In genomic region chr11:5930614-5931013, GRCh38 we compare ENCODE assay signal across 27 cellular contexts. TPM values are rescaled to one million over a fixed set of nuclear protein-coding genes. Genes with fewer than 3 reads are reported as not detected.
DNase-seq lines count a peak whose midpoint lies in the region; ATAC-seq and TF ChIP-seq lines count a peak whose summit lies in the region.
"Had no signal": no experiment of that assay in that cellular context is flagged by ENCODE, and none has a peak within 500 bp of the region (broad histone marks: within the 10 kb centered on the region; RNA-seq: fewer than 3 reads in every experiment).

No MANE protein-coding gene starts in this region.

- no peak overlapping the region for H3K27ac Mint-ChIP-seq in osteocyte (ENCODE audit: unreplicated experiment)
- H3K27ac Mint-ChIP-seq: CD14-positive monocyte; CD4-positive, CD25-positive, alpha-beta regulatory T cell; CD8-positive, alpha-beta memory T cell had no signal

- H4K91ac ChIP-seq in neuronal stem cell (ENCODE audit: low read depth, low read length, poor library complexity), result no peak overlapping the region

- no peak overlapping the region for H3K4me2 ChIP-seq in neuronal stem cell (ENCODE audit: insufficient read depth, low read length, poor library complexity, severe bottlenecking)
- H3K4me2 ChIP-seq: BLaER1 had no signal

- no peak overlapping the region for H2BK5ac ChIP-seq in neuronal stem cell (ENCODE audit: low read length)

- no peak overlapping the region for H3K4me3 ChIP-seq in neuronal stem cell (ENCODE audit: low read length in 2 of 2)
- H3K4me3 ChIP-seq: BLaER1 had no signal

- peaks cover 0 to 6% of the 10 kb centered on the region in 2 donors for H3K9me3 ChIP-seq in neuronal stem cell (replicated peaks in 1 of 2; ENCODE audit: control insufficient read depth in 2 of 2, insufficient read depth in 1 of 2, low read depth in 1 of 2, low read length in 2 of 2)
- H3K9me3 ChIP-seq: BE2C had no signal

- no peak overlapping the region for H2BK120ac ChIP-seq in neuronal stem cell (ENCODE audit: low read depth, low read length)

- WGBS in neuronal stem cell (ENCODE audit: extremely low coverage in 2 of 2, insufficient read length in 2 of 2, insufficient replicate concordance in 1 of 2), 2 donors, result no CpG with 5 or more reads among the region's 19 CpGs

- H2BK12ac ChIP-seq in neuronal stem cell (ENCODE audit: low read length), result no peak overlapping the region

- H3K79me1 ChIP-seq in neuronal stem cell (ENCODE audit: low read depth, low read length), result no peaks in the 10 kb centered on the region

- H2BK15ac ChIP-seq in neuronal stem cell (ENCODE audit: low read length), result no peak overlapping the region

- ATAC-seq in left ventricle myocardium superior (no peak), Right ventricle myocardium superior (ENCODE audit: poor library complexity) (no peak), GM19463 (IDR thresholded peaks at IDR 0.05; ENCODE audit: unreplicated experiment) (no peak), GM21717 (IDR thresholded peaks at IDR 0.05; ENCODE audit: unreplicated experiment) (no peak)

- no peak overlapping the region for H3K23ac ChIP-seq in neuronal stem cell (ENCODE audit: low read depth, low read length, poor library complexity)

- H3K27ac ChIP-seq in neuronal stem cell (replicated peaks; ENCODE audit: low read length), result no peak overlapping the region
- H3K27ac ChIP-seq: BLaER1 had no signal

- no peak overlapping the region for H2AFZ ChIP-seq in neuronal stem cell (ENCODE audit: low read length)

- no peak overlapping the region for H3K9ac ChIP-seq in neuronal stem cell (ENCODE audit: low read depth, low read length, poor library complexity)
- H3K9ac ChIP-seq: BLaER1 had no signal

- H3K4me1 ChIP-seq in neuronal stem cell (ENCODE audit: control insufficient read depth in 2 of 2, insufficient read depth in 1 of 2, low read depth in 1 of 2, low read length in 2 of 2), result no peaks in the 10 kb centered on the region
- H3K4me1 ChIP-seq: BE2C, BLaER1 had no signal

- peak overlapping the region; percentile 38 for H3K14ac ChIP-seq in neuronal stem cell (ENCODE audit: low read length)

- no peak overlapping the region for H2AK5ac ChIP-seq in neuronal stem cell (ENCODE audit: low read depth, low read length)

- no peak overlapping the region for H3K4me3 Mint-ChIP-seq in osteocyte (ENCODE audit: unreplicated experiment)
- H3K4me3 Mint-ChIP-seq: CD14-positive monocyte; CD4-positive, alpha-beta memory T cell; CD4-positive, CD25-positive, alpha-beta regulatory T cell; CD8-positive, alpha-beta memory T cell had no signal

- DNase-seq in left ventricle myocardium superior (peak; percentile 14), Right ventricle myocardium superior (no peak), neuronal stem cell (ENCODE audit: low spot score) (no peak), osteocyte (ENCODE audit: extremely low spot score, unreplicated experiment) (peak; percentile 81), G401 (ENCODE audit: low spot score) (no peak)
- DNase-seq: 8988T; ACHN; BE2C; C1 segment of cervical spinal cord; CD4-positive, CD25-positive, alpha-beta regulatory T cell; CD8-positive, alpha-beta memory T cell; COR-L47; DMS 273 treated with DMSO at 0.1 percent for 48 hours; DMS153; DMS53; DMS79; DND-41; EL; GF-D8 had no signal

- no peak overlapping the region for H3K4ac ChIP-seq in neuronal stem cell (ENCODE audit: low read length)

- no peaks in the 10 kb centered on the region for H3K36me3 ChIP-seq in neuronal stem cell (replicated peaks in 1 of 2; ENCODE audit: control insufficient read depth in 2 of 2, insufficient read depth in 2 of 2, low read length in 2 of 2)
- H3K36me3 ChIP-seq: BE2C, BLaER1 had no signal

- peaks cover 56% of the 10 kb centered on the region for H3K9me3 Mint-ChIP-seq in osteocyte (ENCODE audit: unreplicated experiment)

- no peaks in the 10 kb centered on the region for H3K4me1 Mint-ChIP-seq in osteocyte (ENCODE audit: unreplicated experiment)
- H3K4me1 Mint-ChIP-seq: CD14-positive monocyte; CD4-positive, alpha-beta memory T cell; CD4-positive, CD25-positive, alpha-beta regulatory T cell; CD8-positive, alpha-beta memory T cell had no signal

- no peaks in the 10 kb centered on the region for H3K27me3 Mint-ChIP-seq in osteocyte (ENCODE audit: unreplicated experiment)
- H3K27me3 Mint-ChIP-seq: CD4-positive, CD25-positive, alpha-beta regulatory T cell had no signal

- no peak overlapping the region for H4K8ac ChIP-seq in neuronal stem cell (ENCODE audit: low read depth, low read length)

- H3K36me3 Mint-ChIP-seq in osteocyte (ENCODE audit: unreplicated experiment), result peaks cover 2% of the 10 kb centered on the region
- H3K36me3 Mint-ChIP-seq: CD14-positive monocyte; CD4-positive, alpha-beta memory T cell; CD4-positive, CD25-positive, alpha-beta regulatory T cell; CD8-positive, alpha-beta memory T cell had no signal

- no peak overlapping the region for H3K18ac ChIP-seq in neuronal stem cell (ENCODE audit: low read length)

- intact Hi-C loops in left ventricle myocardium superior (cut with micrococcal nuclease) (no loop called here), Right ventricle myocardium superior (cut with DNase I) (no loop called here)

- in situ Hi-C loops in G401 (cut with HindIII; ENCODE audit: low sequenced_read_pairs), result no loop called here

- TF ChIP-seq CTCF in osteocyte (IDR thresholded peaks at IDR 0.05), result no peak

- no peaks in the 10 kb centered on the region for H3K27me3 ChIP-seq in neuronal stem cell (ENCODE audit: control insufficient read depth in 3 of 3, insufficient read depth in 3 of 3, low read depth in 1 of 3, low read length in 3 of 3)
- H3K27me3 ChIP-seq: BE2C, BLaER1 had no signal

RNA-seq across cellular contexts. Expression of gene OR56A3, which starts 11.4 kb away (rescaled TPM):
- total RNA-seq in left ventricle myocardium superior (not detected), Right ventricle myocardium superior (not detected), osteocyte (not detected in 2 replicates)
- not detected for polyA plus RNA-seq in neuronal stem cell (2013, experiment 1 of 2)
- polyA plus RNA-seq in neuronal stem cell (2013, experiment 2 of 2), result not detected
- total RNA-seq in G401 (2014; rRNA removed; shearing (Covaris generic)), result not detected in 2 replicates
- total RNA-seq: A673; CD4-positive, alpha-beta memory T cell; CD4-positive, CD25-positive, alpha-beta regulatory T cell; CD8-positive, alpha-beta memory T cell had no signal
- polyA plus RNA-seq: AG04450; CD14-positive monocyte; CD4-positive, alpha-beta memory T cell; CD4-positive, CD25-positive, alpha-beta regulatory T cell; CD8-positive, alpha-beta memory T cell had no signal

RNA-seq across cellular contexts. Expression of gene OR52E5, which starts 37.6 kb away (rescaled TPM):
- total RNA-seq in left ventricle myocardium superior (not detected), Right ventricle myocardium superior (not detected), osteocyte (not detected in 2 replicates)
- polyA plus RNA-seq in neuronal stem cell (2013, experiment 1 of 2), result not detected
- polyA plus RNA-seq in neuronal stem cell (2013, experiment 2 of 2), result not detected
- total RNA-seq in G401 (2014; rRNA removed; shearing (Covaris generic)), result not detected in 2 replicates
- total RNA-seq: A673; CD4-positive, alpha-beta memory T cell; CD4-positive, CD25-positive, alpha-beta regulatory T cell; CD8-positive, alpha-beta memory T cell; Daoy had no signal
- polyA plus RNA-seq: AG04450; CD14-positive monocyte; CD4-positive, alpha-beta memory T cell; CD4-positive, CD25-positive, alpha-beta regulatory T cell; CD8-positive, alpha-beta memory T cell had no signal

RNA-seq across cellular contexts. Expression of gene OR56A5, which starts 37.7 kb away (rescaled TPM):
- total RNA-seq in left ventricle myocardium superior (not detected), Right ventricle myocardium superior (not detected), osteocyte (not detected in 2 replicates)
- not detected for polyA plus RNA-seq in neuronal stem cell (2013, experiment 1 of 2)
- not detected for polyA plus RNA-seq in neuronal stem cell (2013, experiment 2 of 2)
- total RNA-seq in G401 (2014; rRNA removed; shearing (Covaris generic)), result not detected in 2 replicates
- total RNA-seq: A673; CD4-positive, alpha-beta memory T cell; CD4-positive, CD25-positive, alpha-beta regulatory T cell; CD8-positive, alpha-beta memory T cell; Daoy had no signal
- polyA plus RNA-seq: AG04450; CD14-positive monocyte; CD4-positive, alpha-beta memory T cell; CD4-positive, CD25-positive, alpha-beta regulatory T cell; CD8-positive, alpha-beta memory T cell had no signal

RNA-seq across cellular contexts. Expression of gene OR52E4, which starts 50.2 kb away (rescaled TPM):
- total RNA-seq in left ventricle myocardium superior (not detected), Right ventricle myocardium superior (not detected), osteocyte (not detected in 2 replicates)
- polyA plus RNA-seq in neuronal stem cell (2013, experiment 1 of 2), result not detected
- not detected for polyA plus RNA-seq in neuronal stem cell (2013, experiment 2 of 2)
- total RNA-seq in G401 (2014; rRNA removed; shearing (Covaris generic)), result not detected in 2 replicates
- total RNA-seq: A673; CD4-positive, alpha-beta memory T cell; CD4-positive, CD25-positive, alpha-beta regulatory T cell; CD8-positive, alpha-beta memory T cell; Daoy had no signal
- polyA plus RNA-seq: AG04450; CD14-positive monocyte; CD4-positive, alpha-beta memory T cell; CD4-positive, CD25-positive, alpha-beta regulatory T cell; CD8-positive, alpha-beta memory T cell had no signal

RNA-seq across cellular contexts. Expression of gene OR52L1, which starts 56.2 kb away (rescaled TPM):
- not detected for total RNA-seq in left ventricle myocardium superior
- total RNA-seq in Right ventricle myocardium superior, result not detected
- polyA plus RNA-seq in neuronal stem cell (2013, experiment 1 of 2), result not detected
- not detected for polyA plus RNA-seq in neuronal stem cell (2013, experiment 2 of 2)
- total RNA-seq in osteocyte, result not detected in 2 replicates
- total RNA-seq in G401 (2014; rRNA removed; shearing (Covaris generic)), result not detected in 2 replicates
- total RNA-seq: A673; CD4-positive, alpha-beta memory T cell; CD4-positive, CD25-positive, alpha-beta regulatory T cell; CD8-positive, alpha-beta memory T cell; Daoy had no signal
- polyA plus RNA-seq: AG04450; CD14-positive monocyte; CD4-positive, alpha-beta memory T cell; CD4-positive, CD25-positive, alpha-beta regulatory T cell; CD8-positive, alpha-beta memory T cell had no signal

Comparison
In these comparisons a context has a peak if more than half of its experiments do, and no peak if none do; other contexts are left out.
1. DNase-seq: peak in left ventricle myocardium superior (single experiment) and osteocyte (single experiment); none in Right ventricle myocardium superior (single experiment), neuronal stem cell (single experiment) and G401 (single experiment).